9 cellular contexts compared by ENCODE assay signal in genomic region chr12:16609140-16609539, GRCh38. TPM values are rescaled to one million over a fixed set of nuclear protein-coding genes. Genes with fewer than 3 reads are reported as not detected.
A peak's percentile ranks its signal among the peaks of the same experiment; 100 is the strongest.
DNase-seq lines count a peak whose midpoint lies in the region; ATAC-seq and TF ChIP-seq lines count a peak whose summit lies in the region.
"Had no signal": no experiment of that assay in that cellular context is flagged by ENCODE, and none has a peak within 500 bp of the region (broad histone marks: within the 10 kb centered on the region; RNA-seq: fewer than 3 reads in every experiment).

No MANE protein-coding gene starts in this region.

- peak overlapping the region; percentile 21 for H3K27ac ChIP-seq in WERI-Rb-1

- ATAC-seq in left lobe of liver (peak; percentile 58), HG03025 (IDR thresholded peaks at IDR 0.05; ENCODE audit: low FRiP score, unreplicated experiment) (no peak)

- DNase-seq in NCI-H2081 (lab: John Stamatoyannopoulos, UW) (peak; percentile 33 to 66), NCI-H2081 treated with DMSO at 0.1 percent for 48 hours (lab: John Stamatoyannopoulos, UW) (no peak), WERI-Rb-1 (no peak), left lobe of liver (ENCODE audit: low spot score) (no peak), superior temporal gyrus (ENCODE audit: extremely low spot score) (peak; percentile 39), HuH-7.5 (ENCODE audit: low spot score) (no peak), SW 1271 (lab: John Stamatoyannopoulos, UW) (no peak)

- no peak for TF ChIP-seq CTCF in WERI-Rb-1 (IDR thresholded peaks at IDR 0.05; ENCODE audit: low read depth, low read length)

- H3K27me3 ChIP-seq in WERI-Rb-1 (ENCODE audit: insufficient read depth, low read depth, severe bottlenecking): no peaks in the 10 kb centered on the region

- no peaks in the 10 kb centered on the region for H3K9me3 ChIP-seq in WERI-Rb-1 (ENCODE audit: severe bottlenecking)

- peak overlapping the region; percentile 19 for H3K4me3 ChIP-seq in WERI-Rb-1 (ENCODE audit: low read depth, low read length)

- no peaks in the 10 kb centered on the region for H3K36me3 ChIP-seq in WERI-Rb-1

RNA-seq across cellular contexts. Expression of gene LMO3, which starts 3.2 kb away (rescaled TPM):
- total RNA-seq in left lobe of liver: 0.15 TPM
- total RNA-seq: activated CD8-positive, alpha-beta memory T cell treated with anti-CD3 and anti-CD28 coated beads for 36 hours had no signal

Comparison
In these comparisons a context has a peak if more than half of its experiments do, and no peak if none do; other contexts are left out.
1. DNase-seq: peak in NCI-H2081 (2 of 2) and superior temporal gyrus (single experiment); none in NCI-H2081 treated with DMSO at 0.1 percent for 48 hours (single experiment), WERI-Rb-1 (single experiment), left lobe of liver (single experiment), HuH-7.5 (single experiment) and SW 1271 (0 of 2).